In genomic region chr9:107778666-107779065, GRCh38 we compare ENCODE assay signal across 22 cellular contexts.
"Had no signal": no experiment of that assay in that cellular context is flagged by ENCODE, and none has a peak within 500 bp of the region (broad histone marks: within the 10 kb centered on the region; RNA-seq: fewer than 3 reads in every experiment).

No MANE protein-coding gene starts in this region.

- H3K4me1 Mint-ChIP-seq: naive thymus-derived CD4-positive, alpha-beta T cell; nephron; neural progenitor cell; stimulated activated effector memory CD8-positive, alpha-beta T cell treated with anti-CD3 and anti-CD28 coated beads, Interleukin-12 subunit alpha, Interleukin-12 subunit beta, amount 100 ng/mL, for 72 hours had no signal

- H3K9ac ChIP-seq: neural progenitor cell had no signal

- H3K27ac ChIP-seq: coronary artery, foreskin keratinocyte, lower lobe of right lung, neural progenitor cell, prostate gland, right atrium auricular region, stomach, thyroid gland, vagina had no signal

- H3K4me2 ChIP-seq: neural progenitor cell had no signal

- DNase-seq: dermis blood vessel endothelial cell; effector memory CD8-positive, alpha-beta T cell; foreskin keratinocyte; glutamatergic neuron; hypothalamus; left ventricle myocardium superior; lower lobe of right lung; naive thymus-derived CD4-positive, alpha-beta T cell; stimulated activated CD4-positive, alpha-beta T cell treated with anti-CD3 and anti-CD28 coated beads, Interleukin-2, amount 100 ng/mL, for 24 hours; stimulated activated CD4-positive, alpha-beta T cell treated with anti-CD3 and anti-CD28 coated beads, Interleukin-4, amount 100 ng/mL, for 24 hours; stimulated activated naive CD4-positive, alpha-beta T cell treated with Interleukin-2 at 50 U/mL for 16 hours; stomach; thyroid gland; trophoblast cell had no signal

- ATAC-seq: effector memory CD8-positive, alpha-beta T cell; foreskin keratinocyte; left ventricle myocardium superior; lower lobe of right lung; naive thymus-derived CD4-positive, alpha-beta T cell; sciatic nerve; stimulated activated effector memory CD8-positive, alpha-beta T cell treated with anti-CD3 and anti-CD28 coated beads, Interleukin-12 subunit alpha, Interleukin-12 subunit beta, amount 100 ng/mL, for 72 hours had no signal

- H3K27me3 ChIP-seq: foreskin keratinocyte, neural progenitor cell, right atrium auricular region, stomach, thyroid gland, vagina had no signal

- H3K36me3 ChIP-seq: lower lobe of right lung, neural progenitor cell, prostate gland, right atrium auricular region, stomach, thyroid gland, vagina had no signal

- H3K27ac Mint-ChIP-seq: effector memory CD8-positive, alpha-beta T cell; naive thymus-derived CD4-positive, alpha-beta T cell; nephron; neural progenitor cell; stimulated activated effector memory CD8-positive, alpha-beta T cell treated with anti-CD3 and anti-CD28 coated beads, Interleukin-12 subunit alpha, Interleukin-12 subunit beta, amount 100 ng/mL, for 72 hours had no signal

- H3K27me3 Mint-ChIP-seq: effector memory CD8-positive, alpha-beta T cell; naive thymus-derived CD4-positive, alpha-beta T cell had no signal

- H3K4me1 ChIP-seq: foreskin keratinocyte, lower lobe of right lung, neural progenitor cell, prostate gland, right atrium auricular region, stomach, thyroid gland, vagina had no signal

- H3K36me3 Mint-ChIP-seq: naive thymus-derived CD4-positive, alpha-beta T cell; neural progenitor cell; stimulated activated effector memory CD8-positive, alpha-beta T cell treated with anti-CD3 and anti-CD28 coated beads, Interleukin-12 subunit alpha, Interleukin-12 subunit beta, amount 100 ng/mL, for 72 hours had no signal

- H2AFZ ChIP-seq: neural progenitor cell had no signal

- H3K4me3 ChIP-seq: coronary artery, lower lobe of right lung, neural progenitor cell, prostate gland, right atrium auricular region, stomach, thyroid gland, vagina had no signal

- H3K9me3 Mint-ChIP-seq: effector memory CD8-positive, alpha-beta T cell; stimulated activated effector memory CD8-positive, alpha-beta T cell treated with anti-CD3 and anti-CD28 coated beads, Interleukin-12 subunit alpha, Interleukin-12 subunit beta, amount 100 ng/mL, for 72 hours had no signal

- H3K9me3 ChIP-seq: lower lobe of right lung, prostate gland, right atrium auricular region, stomach, thyroid gland, vagina had no signal

- H3K4me3 Mint-ChIP-seq: effector memory CD8-positive, alpha-beta T cell; naive thymus-derived CD4-positive, alpha-beta T cell; nephron; neural progenitor cell; stimulated activated effector memory CD8-positive, alpha-beta T cell treated with anti-CD3 and anti-CD28 coated beads, Interleukin-12 subunit alpha, Interleukin-12 subunit beta, amount 100 ng/mL, for 72 hours had no signal
